ENCODE assay signal across 8 cellular contexts in genomic region chrX:20442597-20442996, GRCh38.
A peak's percentile ranks its signal among the peaks of the same experiment; 100 is the strongest.
DNase-seq lines count a peak whose midpoint lies in the region; ATAC-seq and TF ChIP-seq lines count a peak whose summit lies in the region.

No MANE protein-coding gene starts in this region.

- no peaks in the 10 kb centered on the region for H3K27me3 ChIP-seq in upper lobe of right lung

- H3K36me3 ChIP-seq in upper lobe of right lung: no peaks in the 10 kb centered on the region

- H3K9me3 ChIP-seq in upper lobe of right lung: no peaks in the 10 kb centered on the region

- TF ChIP-seq CTCF in NB4 (IDR thresholded peaks at IDR 0.05; ENCODE audit: low read depth, low read length) (peak; percentile 50), upper lobe of right lung (IDR thresholded peaks at IDR 0.05) (peak; percentile 64)

- no peak for TF ChIP-seq POLR2A in NB4 (IDR thresholded peaks at IDR 0.05; ENCODE audit: extremely low read depth, insufficient read length)

- no peak overlapping the region for H3K27ac ChIP-seq in upper lobe of right lung

- intact Hi-C loops in upper lobe of right lung (cut with DNase I): no loop called here

- peak; percentile 84 for DNase-seq in COLO668 (lab: John Stamatoyannopoulos, UW; ENCODE audit: unreplicated experiment)
- peak; percentile 87 for DNase-seq in NB4 (ENCODE audit: low read depth)
- DNase-seq in SK-MEL-5 (ENCODE audit: low read depth, low spot score): peak; percentile 79
- DNase-seq in activated naive CD4-positive, alpha-beta T cell (lab: John Stamatoyannopoulos, UW): peak; percentile 37 to 78 (median 75)
- DNase-seq in glomerular visceral epithelial cell (ENCODE audit: extremely low spot score): peak; percentile 67
- DNase-seq in pons (ENCODE audit: low spot score): peak; percentile 73
- peak; percentile 86 for DNase-seq in upper lobe of right lung

- in situ Hi-C loops in SK-MEL-5 (cut with HindIII; ENCODE audit: low pct_unique_long_range_greater_than_20kb, low sequenced_read_pairs): no loop called here

- ATAC-seq in GM21717 (IDR thresholded peaks at IDR 0.05; ENCODE audit: unreplicated experiment): peak; percentile 55
- ATAC-seq in upper lobe of right lung: peak; percentile 98

- H3K4me1 ChIP-seq in upper lobe of right lung: no peaks in the 10 kb centered on the region

- H3K4me3 ChIP-seq in NB4 (ENCODE audit: low read depth, low read length): no peak overlapping the region
- no peak overlapping the region for H3K4me3 ChIP-seq in upper lobe of right lung
